16 cellular contexts compared by ENCODE assay signal in the genomic region with DNA sequence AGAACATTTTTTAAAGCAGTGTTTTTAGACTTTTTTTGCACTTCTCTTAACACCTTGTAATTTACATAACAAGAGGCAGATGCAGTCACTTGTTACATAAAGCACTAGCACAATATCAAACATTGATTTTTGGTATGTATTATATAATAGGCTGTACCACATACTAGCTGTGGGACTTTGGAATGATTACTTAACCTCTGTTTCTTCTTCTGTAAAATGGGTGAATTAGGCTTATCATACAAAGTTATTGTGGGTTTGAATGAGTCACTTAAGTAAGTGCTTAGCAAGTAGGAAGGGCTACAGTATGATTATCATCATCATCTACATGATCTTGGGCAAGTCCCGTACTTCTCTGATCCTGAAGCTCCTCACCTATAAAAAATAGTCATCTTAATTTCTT. TPM values are rescaled to one million over a fixed set of nuclear protein-coding genes. Genes with fewer than 3 reads are reported as not detected.
DNase-seq lines count a peak whose midpoint lies in the region; ATAC-seq, FAIRE-seq and TF ChIP-seq lines count a peak whose summit lies in the region.
"Had no signal": no experiment of that assay in that cellular context is flagged by ENCODE, and none has a peak within 500 bp of the region (broad histone marks: within the 10 kb centered on the region; RNA-seq: fewer than 3 reads in every experiment).

No MANE protein-coding gene starts in this region.

- DNase-seq in GM23338 (ENCODE audit: low spot score) (no peak), MV-4-11 (lab: John Stamatoyannopoulos, UW) (peak; percentile 4), bronchial epithelial cell (ENCODE audit: low read depth) (peak; percentile 18), mesothelial cell of epicardium (ENCODE audit: low spot score in 2 of 2, unreplicated experiment in 2 of 2) (no peak), ACHN (no peak), dorsolateral prefrontal cortex (no peak)
- no peak for DNase-seq in CD4-positive, alpha-beta memory T cell
- DNase-seq: CD4-positive, alpha-beta T cell; NCI-H1092; NCI-H187; Right ventricle myocardium superior had no signal

- TF ChIP-seq CTCF in GM23338 (conservative IDR thresholded peaks at IDR 0.05; ENCODE audit: low read depth in 2 of 2) (no peak), bronchial epithelial cell (IDR thresholded peaks at IDR 0.05; ENCODE audit: insufficient read depth, low read length, severe bottlenecking) (no peak), mesothelial cell of epicardium (IDR thresholded peaks at IDR 0.05; ENCODE audit: unreplicated experiment) (no peak), dorsolateral prefrontal cortex (IDR thresholded peaks at IDR 0.05 in 54 of 56, conservative IDR thresholded peaks at IDR 0.05 in 2 of 56; ENCODE audit: low read depth in 1 of 56, partially characterized antibody in 56 of 56) (no peak)

- H3K9me3 Mint-ChIP-seq in GM23338 (peaks cover 21% of the 10 kb centered on the region; the same call in 2 of the 3 replicates), mesothelial cell of epicardium (peaks cover 4% of the 10 kb centered on the region)
- H3K9me3 Mint-ChIP-seq in CD4-positive, alpha-beta memory T cell, result peaks cover 0 to 13% (median 0%) of the 10 kb centered on the region in 8 donors
- H3K9me3 Mint-ChIP-seq: CD4-positive, alpha-beta T cell had no signal

- H4K20me1 ChIP-seq in GM23338 (replicated peaks; ENCODE audit: insufficient read depth), result no peaks in the 10 kb centered on the region

- no peaks in the 10 kb centered on the region for H3K36me3 ChIP-seq in GM23338 (ENCODE audit: insufficient read depth)
- H3K36me3 ChIP-seq in bronchial epithelial cell (ENCODE audit: control insufficient read depth, insufficient read depth, low read length), result no peaks in the 10 kb centered on the region
- no peaks in the 10 kb centered on the region for H3K36me3 ChIP-seq in CD4-positive, alpha-beta memory T cell (ENCODE audit: insufficient read depth, low read length)

- H3K27me3 Mint-ChIP-seq in GM23338 (ENCODE audit: insufficient read depth, low read depth, poor library complexity) (peaks cover 5% of the 10 kb centered on the region), mesothelial cell of epicardium (ENCODE audit: low read depth) (no peaks in the 10 kb centered on the region)
- peaks cover 2 to 3% of the 10 kb centered on the region in 2 donors for H3K27me3 Mint-ChIP-seq in CD4-positive, alpha-beta memory T cell

- no peaks in the 10 kb centered on the region for H3K9me2 ChIP-seq in GM23338 (ENCODE audit: insufficient read depth)

- H3K4me1 ChIP-seq in GM23338 (ENCODE audit: insufficient read depth), result peaks cover 5% of the 10 kb centered on the region; the same call in 1 of the 2 replicates
- H3K4me1 ChIP-seq in CD4-positive, alpha-beta memory T cell (ENCODE audit: insufficient read depth, low read length), result no peaks in the 10 kb centered on the region

- no peak overlapping the region for H3K4me3 ChIP-seq in GM23338
- no peak overlapping the region for H3K4me3 ChIP-seq in bronchial epithelial cell (ENCODE audit: low read depth, low read length)
- no peak overlapping the region for H3K4me3 ChIP-seq in CD4-positive, alpha-beta memory T cell (ENCODE audit: low read length in 2 of 2)
- H3K4me3 ChIP-seq in dorsolateral prefrontal cortex, result no peak overlapping the region

- in situ Hi-C loops in ACHN (cut with HindIII; ENCODE audit: low pct_ligation_motif_present, low pct_unique_long_range_greater_than_20kb, low sequenced_read_pairs), result no loop called here

- ATAC-seq in GM23338 (no peak), GM18511 (IDR thresholded peaks at IDR 0.05; ENCODE audit: unreplicated experiment) (no peak)

- H3K27ac Mint-ChIP-seq in GM23338, result peak overlapping the region; percentile 99
- peak overlapping the region; percentile 86 for H3K27ac Mint-ChIP-seq in mesothelial cell of epicardium
- H3K27ac Mint-ChIP-seq in CD4-positive, alpha-beta memory T cell, result no peak overlapping the region
- H3K27ac Mint-ChIP-seq: CD4-positive, alpha-beta T cell had no signal

- CTCF ChIA-PET in CD4-positive, alpha-beta memory T cell (lab: Charles Lee; ENCODE audit: partially characterized antibody), result no interaction called here

- H3K27me3 ChIP-seq in GM23338 (ENCODE audit: insufficient read depth) (no peaks in the 10 kb centered on the region), bronchial epithelial cell (ENCODE audit: control insufficient read depth, insufficient read depth, low read length) (no peaks in the 10 kb centered on the region), dorsolateral prefrontal cortex (no peaks in the 10 kb centered on the region)
- H3K27me3 ChIP-seq in CD4-positive, alpha-beta memory T cell (ENCODE audit: insufficient read depth, low read length), result no peaks in the 10 kb centered on the region

- H2AFZ ChIP-seq in GM23338, result no peak overlapping the region

- no peaks in the 10 kb centered on the region for H3F3A ChIP-seq in GM23338 (replicated peaks; ENCODE audit: low read depth)

- POLR2A ChIA-PET in CD4-positive, alpha-beta memory T cell (lab: Charles Lee; ENCODE audit: partially characterized antibody), result no interaction called here

- FAIRE-seq in bronchial epithelial cell (lab: Jason Lieb, UNC), result no peak
- FAIRE-seq: A204.1, D721Med had no signal

- H3K4me2 ChIP-seq in GM23338, result no peak overlapping the region

- intact Hi-C loops in CD4-positive, alpha-beta memory T cell (cut with micrococcal nuclease), result no loop called here
- intact Hi-C loops in dorsolateral prefrontal cortex (cut with DNase I), result no loop called here

- H3K79me2 ChIP-seq in GM23338 (replicated peaks; ENCODE audit: insufficient read depth), result no peaks in the 10 kb centered on the region

- no peaks in the 10 kb centered on the region for H3K9me3 ChIP-seq in CD4-positive, alpha-beta memory T cell (ENCODE audit: control insufficient read depth in 1 of 2, low read length in 2 of 2)

- no peak overlapping the region for H3K4me3 Mint-ChIP-seq in GM23338
- peak overlapping the region; percentile 18 for H3K4me3 Mint-ChIP-seq in mesothelial cell of epicardium
- H3K4me3 Mint-ChIP-seq in CD4-positive, alpha-beta memory T cell, result no peak overlapping the region
- H3K4me3 Mint-ChIP-seq: CD4-positive, alpha-beta T cell had no signal

- peaks cover 21% of the 10 kb centered on the region; the same call in 2 of the 3 replicates for H3K4me1 Mint-ChIP-seq in GM23338
- peaks cover 11% of the 10 kb centered on the region for H3K4me1 Mint-ChIP-seq in mesothelial cell of epicardium
- H3K4me1 Mint-ChIP-seq in CD4-positive, alpha-beta memory T cell, result no peaks in the 10 kb centered on the region

- peak overlapping the region; percentile 27; the same call in 1 of the 2 replicates for H3K27ac ChIP-seq in GM23338 (ENCODE audit: low read depth)
- no peak overlapping the region for H3K27ac ChIP-seq in CD4-positive, alpha-beta memory T cell (ENCODE audit: low read depth, low read length)
- no peak overlapping the region for H3K27ac ChIP-seq in dorsolateral prefrontal cortex

- peaks cover 17% of the 10 kb centered on the region; the same call in 2 of the 3 replicates for H3K36me3 Mint-ChIP-seq in GM23338 (ENCODE audit: low read depth)
- peaks cover 3% of the 10 kb centered on the region for H3K36me3 Mint-ChIP-seq in mesothelial cell of epicardium
- H3K36me3 Mint-ChIP-seq in CD4-positive, alpha-beta memory T cell, result no peaks in the 10 kb centered on the region

TF ChIP-seq in GM23338, 12 proteins besides CTCF, POLR2A, EP300 and RAD21 (continues in another document):
- TF ChIP-seq POLR2AphosphoS5 (IDR thresholded peaks at IDR 0.05; ENCODE audit: low read depth) (no peak), NANOG (IDR thresholded peaks at IDR 0.05; ENCODE audit: borderline replicate concordance) (no peak), ZNF114 (CRISPR knock-in tag; IDR thresholded peaks at IDR 0.05) (no peak), CREB1 (CRISPR knock-in tag; IDR thresholded peaks at IDR 0.05; ENCODE audit: low read depth) (no peak), JUNB (IDR thresholded peaks at IDR 0.05; ENCODE audit: unreplicated experiment) (no peak), ZNF331 (CRISPR knock-in tag; IDR thresholded peaks at IDR 0.05; ENCODE audit: low read depth) (no peak), EZH2 (IDR thresholded peaks at IDR 0.05; ENCODE audit: low read depth, unreplicated experiment) (no peak), STAT1 (IDR thresholded peaks at IDR 0.05; ENCODE audit: unreplicated experiment) (no peak)
- TF ChIP-seq, protein P1, sequence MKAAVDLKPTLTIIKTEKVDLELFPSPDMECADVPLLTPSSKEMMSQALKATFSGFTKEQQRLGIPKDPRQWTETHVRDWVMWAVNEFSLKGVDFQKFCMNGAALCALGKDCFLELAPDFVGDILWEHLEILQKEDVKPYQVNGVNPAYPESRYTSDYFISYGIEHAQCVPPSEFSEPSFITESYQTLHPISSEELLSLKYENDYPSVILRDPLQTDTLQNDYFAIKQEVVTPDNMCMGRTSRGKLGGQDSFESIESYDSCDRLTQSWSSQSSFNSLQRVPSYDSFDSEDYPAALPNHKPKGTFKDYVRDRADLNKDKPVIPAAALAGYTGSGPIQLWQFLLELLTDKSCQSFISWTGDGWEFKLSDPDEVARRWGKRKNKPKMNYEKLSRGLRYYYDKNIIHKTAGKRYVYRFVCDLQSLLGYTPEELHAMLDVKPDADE (IDR thresholded peaks at IDR 0.05), result no peak

RNA-seq across cellular contexts. Expression of a gene that starts 2.1 kb away (rescaled TPM):
- not detected in 2 replicates for total RNA-seq in GM23338 (2014; rRNA removed; shearing (Covaris generic))
- polyA plus RNA-seq in GM23338 (2016; fragmentation: Nextera tagmentation; extraction: Ambion mirVana), result 0.40 TPM in 1 of 2 replicates, not detected in the other
- total RNA-seq in bronchial epithelial cell, result not detected in 2 replicates
- total RNA-seq in mesothelial cell of epicardium, result 2.7 to 4.3 TPM (median 4.0 TPM) in 3 replicates
- not detected for total RNA-seq in CD4-positive, alpha-beta memory T cell
- not detected for polyA plus RNA-seq in CD4-positive, alpha-beta memory T cell
- 1 to 10 TPM in 13 of 120 experiments, under 1 TPM in 11, not detected in 96; 0.45 to 2.0 (median 1.0) TPM for total RNA-seq in dorsolateral prefrontal cortex
- total RNA-seq: CD4-positive, alpha-beta T cell; H7; HT-29 had no signal

Comparison
In these comparisons a context has a peak if more than half of its experiments do, and no peak if none do; other contexts are left out.
1. DNase-seq: peak in MV-4-11 (single experiment) and bronchial epithelial cell (single experiment); none in GM23338 (single experiment), mesothelial cell of epicardium (0 of 2), ACHN (single experiment), CD4-positive, alpha-beta memory T cell (0 of 5) and dorsolateral prefrontal cortex (0 of 10).
2. H3K27ac Mint-ChIP-seq: peak in GM23338 (single experiment) and mesothelial cell of epicardium (single experiment); none in CD4-positive, alpha-beta memory T cell (0 of 7).